In genomic region chr6:69338431-69339162, GRCh38 we compare ENCODE assay signal across 25 cellular contexts.
"Had no signal": no experiment of that assay in that cellular context is flagged by ENCODE, and none has a peak within 500 bp of the region (broad histone marks: within the 10 kb centered on the region; RNA-seq: fewer than 3 reads in every experiment).

No MANE protein-coding gene starts in this region.

- H3K4me3 Mint-ChIP-seq: dendritic cell treated with granulocyte-macrophage colony-stimulating factor and Interleukin-4, amounts not matched to agents 40 ng/mL and 50 ng/mL, for 4 days; effector memory CD8-positive, alpha-beta T cell; endodermal cell had no signal

- H3K4me1 Mint-ChIP-seq: endodermal cell had no signal

- H3K27me3 ChIP-seq: colonic mucosa, dorsolateral prefrontal cortex, esophagus muscularis mucosa, esophagus squamous epithelium, foreskin keratinocyte, gastrocnemius medialis, gastroesophageal sphincter, heart left ventricle, heart right ventricle, hepatocyte had no signal

- H3K4me1 ChIP-seq: colonic mucosa, esophagus squamous epithelium, foreskin keratinocyte, gastrocnemius medialis, gastroesophageal sphincter, heart left ventricle, heart right ventricle had no signal

- H3K9me3 ChIP-seq: colonic mucosa, esophagus muscularis mucosa, esophagus squamous epithelium, gastrocnemius medialis, gastroesophageal sphincter, heart left ventricle, heart right ventricle had no signal

- H3K27me3 Mint-ChIP-seq: dendritic cell treated with granulocyte-macrophage colony-stimulating factor and Interleukin-4, amounts not matched to agents 40 ng/mL and 50 ng/mL, for 4 days; effector memory CD8-positive, alpha-beta T cell had no signal

- DNase-seq: colonic mucosa; cortex of kidney; dermis blood vessel endothelial cell; dorsolateral prefrontal cortex; effector CD4-positive, alpha-beta T cell; effector CD8-positive, alpha-beta T cell; effector memory CD4-positive, alpha-beta T cell; effector memory CD8-positive, alpha-beta T cell; endodermal cell; erythroblast; esophagus squamous epithelium; foreskin fibroblast; foreskin keratinocyte; foreskin melanocyte; gastrocnemius medialis; heart left ventricle; heart right ventricle; hippocampal formation had no signal

- H3K4me3 ChIP-seq: colonic mucosa, coronary artery, dorsolateral prefrontal cortex, esophagus muscularis mucosa, esophagus squamous epithelium, gastrocnemius medialis, gastroesophageal sphincter, heart left ventricle, heart right ventricle, hepatocyte had no signal

- H3K27ac Mint-ChIP-seq: dendritic cell treated with granulocyte-macrophage colony-stimulating factor and Interleukin-4, amounts not matched to agents 40 ng/mL and 50 ng/mL, for 4 days; effector memory CD8-positive, alpha-beta T cell; endodermal cell had no signal

- ATAC-seq: effector memory CD8-positive, alpha-beta T cell; esophagus mucosa; foreskin keratinocyte; gastrocnemius medialis; gastroesophageal sphincter; heart left ventricle; heart right ventricle had no signal

- H3K9me3 Mint-ChIP-seq: dendritic cell treated with granulocyte-macrophage colony-stimulating factor and Interleukin-4, amounts not matched to agents 40 ng/mL and 50 ng/mL, for 4 days; endodermal cell had no signal

- H3K36me3 ChIP-seq: colonic mucosa, esophagus muscularis mucosa, esophagus squamous epithelium, gastrocnemius medialis, gastroesophageal sphincter, heart left ventricle, heart right ventricle had no signal

- H3K27ac ChIP-seq: colonic mucosa, coronary artery, epithelial cell of prostate, esophagus muscularis mucosa, esophagus squamous epithelium, foreskin keratinocyte, gastrocnemius medialis, gastroesophageal sphincter, heart left ventricle, heart right ventricle, hepatocyte had no signal
